ENCODE assay signal across 37 cellular contexts in genomic region chr6:7696061-7696460, GRCh38. TPM values are rescaled to one million over a fixed set of nuclear protein-coding genes. Genes with fewer than 3 reads are reported as not detected.
"Had no signal": no experiment of that assay in that cellular context is flagged by ENCODE, and none has a peak within 500 bp of the region (broad histone marks: within the 10 kb centered on the region; RNA-seq: fewer than 3 reads in every experiment).

No MANE protein-coding gene starts in this region.

- FAIRE-seq: bronchial epithelial cell, TTC549 had no signal

- H3K4me3 ChIP-seq: ascending aorta, cardiac muscle cell had no signal

- H3K4me3 Mint-ChIP-seq: activated B cell treated with CpG ODN at 0.5 μM for 24 hours; activated CD4-positive, alpha-beta memory T cell treated with anti-CD3 and anti-CD28 coated beads for 36 hours; activated CD4-positive, alpha-beta T cell treated with anti-CD3 and anti-CD28 coated beads, Interleukin-2, amount 10 ng/mL, durations not matched to agents 24 days and 14 days; activated CD8-positive, alpha-beta T cell treated with anti-CD3 and anti-CD28 coated beads for 36 hours; activated naive CD4-positive, alpha-beta T cell treated with anti-CD3 and anti-CD28 coated beads for 36 hours; activated naive CD8-positive, alpha-beta T cell treated with anti-CD3 and anti-CD28 coated beads for 36 hours; activated T-cell treated with anti-CD3 and anti-CD28 coated beads, Interleukin-2, amount 50 U/mL, for 4 hours; activated T-cell treated with anti-CD3 and anti-CD28 coated beads, Interleukin-2, amount 50 U/mL, for 72 hours; activated T-helper 1 cell treated with anti-CD3 and anti-CD28 coated beads, Interleukin-12 subunit alpha, Interleukin-12 subunit beta, Interleukin-2, Interleukin-4 antibody, amounts not matched to agents 30 ng/mL and 10 ng/mL and 1 ng/mL, durations not matched to agents 14 hours and 24 hours and 36 hours; activated T-helper 17 cell treated with anti-CD3 and anti-CD28 coated beads, Interleukin-2, amount 50 U/mL, for 72 hours; brain; T-helper 1 cell treated with Interleukin-12 subunit alpha and Interleukin-12 subunit beta and Interleukin-4 antibody, amounts not matched to agents 30 μg/mL and 1 μg/mL, for 36 hours; T-helper 2 cell treated with Interferon-gamma antibody and Interleukin-4, amounts not matched to agents 5 μg/mL and 100 μg/mL, for 36 hours had no signal

- ATAC-seq: activated CD8-positive, alpha-beta T cell treated with anti-CD3 and anti-CD28 coated beads for 36 hours; activated naive CD4-positive, alpha-beta T cell treated with anti-CD3 and anti-CD28 coated beads, Interleukin-2, amount 50 U/mL, for 72 hours; activated T-cell treated with anti-CD3 and anti-CD28 coated beads, Interleukin-2, amount 50 U/mL, for 4 hours; activated T-cell treated with anti-CD3 and anti-CD28 coated beads, Interleukin-2, amount 50 U/mL, for 72 hours; activated T-helper 17 cell treated with anti-CD3 and anti-CD28 coated beads, Interleukin-2, amount 50 U/mL, for 72 hours had no signal

- H3K9me3 ChIP-seq: ascending aorta had no signal

- H3K9me3 Mint-ChIP-seq: activated B cell treated with CpG ODN at 0.5 μM for 24 hours; activated CD4-positive, alpha-beta memory T cell treated with anti-CD3 and anti-CD28 coated beads for 36 hours; activated CD4-positive, alpha-beta T cell treated with anti-CD3 and anti-CD28 coated beads, Interleukin-2, amount 10 ng/mL, durations not matched to agents 24 days and 14 days; activated CD8-positive, alpha-beta T cell treated with anti-CD3 and anti-CD28 coated beads for 36 hours; activated naive CD4-positive, alpha-beta T cell treated with anti-CD3 and anti-CD28 coated beads for 36 hours; activated naive CD4-positive, alpha-beta T cell treated with anti-CD3 and anti-CD28 coated beads, Interleukin-2, amount 50 U/mL, for 72 hours; activated naive CD8-positive, alpha-beta T cell treated with anti-CD3 and anti-CD28 coated beads for 36 hours; activated T-cell treated with anti-CD3 and anti-CD28 coated beads, Interleukin-2, amount 50 U/mL, for 4 hours; activated T-cell treated with anti-CD3 and anti-CD28 coated beads, Interleukin-2, amount 50 U/mL, for 72 hours; activated T-helper 1 cell treated with anti-CD3 and anti-CD28 coated beads, Interleukin-12 subunit alpha, Interleukin-12 subunit beta, Interleukin-2, Interleukin-4 antibody, amounts not matched to agents 30 ng/mL and 10 ng/mL and 1 ng/mL, durations not matched to agents 14 hours and 24 hours and 36 hours; activated T-helper 17 cell treated with anti-CD3 and anti-CD28 coated beads, Interleukin-2, amount 50 U/mL, for 72 hours; T-helper 1 cell treated with Interleukin-12 subunit alpha and Interleukin-12 subunit beta and Interleukin-4 antibody, amounts not matched to agents 30 μg/mL and 1 μg/mL, for 36 hours; T-helper 2 cell treated with Interferon-gamma antibody and Interleukin-4, amounts not matched to agents 5 μg/mL and 100 μg/mL, for 36 hours had no signal

- H3K27me3 Mint-ChIP-seq: activated CD4-positive, alpha-beta T cell treated with anti-CD3 and anti-CD28 coated beads, Interleukin-2, amount 10 ng/mL, durations not matched to agents 24 days and 14 days had no signal

- DNase-seq: activated B cell treated with CpG ODN at 0.5 μM for 24 hours; activated CD4-positive, alpha-beta memory T cell treated with anti-CD3 and anti-CD28 coated beads for 36 hours; activated CD4-positive, alpha-beta T cell treated with anti-CD3 and anti-CD28 coated beads for 4 hours; activated CD4-positive, alpha-beta T cell treated with anti-CD3 and anti-CD28 coated beads, Interleukin-2, amount 10 ng/mL, durations not matched to agents 24 days and 14 days; activated CD4-positive, alpha-beta T cell treated with anti-CD3 and anti-CD28 coated beads, Interleukin-2, amount 50 U/mL, for 1 hour; activated CD4-positive, alpha-beta T cell treated with anti-CD3 and anti-CD28 coated beads, Interleukin-2, amount 50 U/mL, for 4 hours; activated CD4-positive, CD25-positive, alpha-beta regulatory T cell treated with anti-CD3 and anti-CD28 coated beads, Interleukin-2, amount 50 U/mL, for 72 hours; activated CD8-positive, alpha-beta memory T cell treated with anti-CD3 and anti-CD28 coated beads, Interleukin-2, amount 50 U/mL, for 4 hours; activated CD8-positive, alpha-beta T cell treated with anti-CD3 and anti-CD28 coated beads for 36 hours; activated effector memory CD4-positive, alpha-beta T cell treated with anti-CD3 and anti-CD28 coated beads, Interleukin-2, amount 50 U/mL, for 16 hours; activated gamma-delta T cell treated with Interleukin-2 at 50 U/mL for 16 hours; activated naive CD4-positive, alpha-beta T cell; activated naive CD4-positive, alpha-beta T cell treated with anti-CD3 and anti-CD28 coated beads for 36 hours; activated naive CD4-positive, alpha-beta T cell treated with anti-CD3 and anti-CD28 coated beads, Interleukin-2, amount 50 U/mL, for 16 hours; activated naive CD8-positive, alpha-beta T cell treated with anti-CD3 and anti-CD28 coated beads for 36 hours; activated T-cell treated with anti-CD3 and anti-CD28 coated beads for 4 hours; activated T-cell treated with anti-CD3 and anti-CD28 coated beads, Interleukin-2, amount 50 U/mL, for 1 hour; activated T-cell treated with anti-CD3 and anti-CD28 coated beads, Interleukin-2, amount 50 U/mL, for 4 hours; activated T-cell treated with anti-CD3 and anti-CD28 coated beads, Interleukin-2, amount 50 U/mL, for 72 hours; amygdala; anterior cingulate cortex; central memory CD4-positive, alpha-beta T cell; T-helper 1 cell; T-helper 2 cell; T-helper 9 cell had no signal

- H3K36me3 Mint-ChIP-seq: activated CD4-positive, alpha-beta memory T cell treated with anti-CD3 and anti-CD28 coated beads for 36 hours; activated naive CD4-positive, alpha-beta T cell treated with anti-CD3 and anti-CD28 coated beads, Interleukin-2, amount 50 U/mL, for 72 hours; activated naive CD8-positive, alpha-beta T cell treated with anti-CD3 and anti-CD28 coated beads for 36 hours; brain had no signal

- H3K36me3 ChIP-seq: ascending aorta, cardiac muscle cell had no signal

- H3K27me3 ChIP-seq: ascending aorta, cardiac muscle cell had no signal

- H3K27ac ChIP-seq: ascending aorta, cardiac muscle cell, VCaP had no signal

- H3K27ac Mint-ChIP-seq: activated B cell treated with CpG ODN at 0.5 μM for 24 hours; activated CD4-positive, alpha-beta memory T cell treated with anti-CD3 and anti-CD28 coated beads for 36 hours; activated CD4-positive, alpha-beta T cell treated with anti-CD3 and anti-CD28 coated beads, Interleukin-2, amount 10 ng/mL, durations not matched to agents 24 days and 14 days; activated CD8-positive, alpha-beta T cell treated with anti-CD3 and anti-CD28 coated beads for 36 hours; activated naive CD4-positive, alpha-beta T cell treated with anti-CD3 and anti-CD28 coated beads for 36 hours; activated naive CD8-positive, alpha-beta T cell treated with anti-CD3 and anti-CD28 coated beads for 36 hours; activated T-cell treated with anti-CD3 and anti-CD28 coated beads, Interleukin-2, amount 50 U/mL, for 72 hours; activated T-helper 1 cell treated with anti-CD3 and anti-CD28 coated beads, Interleukin-12 subunit alpha, Interleukin-12 subunit beta, Interleukin-2, Interleukin-4 antibody, amounts not matched to agents 30 ng/mL and 10 ng/mL and 1 ng/mL, durations not matched to agents 14 hours and 24 hours and 36 hours; activated T-helper 17 cell treated with anti-CD3 and anti-CD28 coated beads, Interleukin-2, amount 50 U/mL, for 72 hours; brain; T-helper 1 cell treated with Interleukin-12 subunit alpha and Interleukin-12 subunit beta and Interleukin-4 antibody, amounts not matched to agents 30 μg/mL and 1 μg/mL, for 36 hours; T-helper 2 cell treated with Interferon-gamma antibody and Interleukin-4, amounts not matched to agents 5 μg/mL and 100 μg/mL, for 36 hours had no signal

RNA-seq across cellular contexts. Expression of gene BMP6, which starts 29.8 kb away (rescaled TPM):
- total RNA-seq: activated CD8-positive, alpha-beta memory T cell treated with anti-CD3 and anti-CD28 coated beads for 36 hours; activated naive CD4-positive, alpha-beta T cell treated with anti-CD3 and anti-CD28 coated beads, Interleukin-2, amount 50 U/mL, for 72 hours; activated naive CD8-positive, alpha-beta T cell treated with anti-CD3 and anti-CD28 coated beads for 36 hours; activated T-cell treated with anti-CD3 and anti-CD28 coated beads, Interleukin-2, amount 50 U/mL, for 4 hours had no signal
- polyA plus RNA-seq: cardiac muscle cell had no signal
